ENCODE assay signal across 8 cellular contexts in genomic region chr15:100601158-100601557, GRCh38. TPM values are rescaled to one million over a fixed set of nuclear protein-coding genes. Genes with fewer than 3 reads are reported as not detected.
DNase-seq lines count a peak whose midpoint lies in the region; ATAC-seq and TF ChIP-seq lines count a peak whose summit lies in the region.

No MANE protein-coding gene starts in this region.

- peak overlapping the region; percentile 51 to 85 (median 75) for H3K27ac ChIP-seq in BLaER1 treated with 17β-estradiol and CSF1 and Interleukin-3, amounts not matched to agents 10 nM and 100 nM
- peak overlapping the region in 7 of 8 donors; percentile 74 to 96 (median 91) for H3K27ac ChIP-seq in spleen

- H3K4me3 ChIP-seq in BLaER1 treated with 17β-estradiol and CSF1 and Interleukin-3, amounts not matched to agents 10 nM and 100 nM, result peak overlapping the region; percentile 74 to 95 (median 84)
- H3K4me3 ChIP-seq in spleen, result peak overlapping the region; percentile 76 to 96 (median 90)

- H3K4me1 ChIP-seq in BLaER1 treated with 17β-estradiol and CSF1 and Interleukin-3, amounts not matched to agents 10 nM and 100 nM, result peaks cover 35 to 64% (median 43%) of the 10 kb centered on the region in 10 experiments
- H3K4me1 ChIP-seq in spleen, result peaks cover 19 to 92% (median 65%) of the 10 kb centered on the region in 6 donors

- H3K4me2 ChIP-seq in BLaER1 treated with 17β-estradiol and CSF1 and Interleukin-3, amounts not matched to agents 10 nM and 100 nM, result peak overlapping the region; percentile 83 to 95 (median 92)

- H3K9me3 ChIP-seq in BLaER1 treated with 17β-estradiol and CSF1 and Interleukin-3, amounts not matched to agents 10 nM and 100 nM (replicated peaks in 1 of 11), result no peaks in the 10 kb centered on the region
- no peaks in the 10 kb centered on the region for H3K9me3 ChIP-seq in spleen

- TF ChIP-seq POLR2A in spleen (IDR thresholded peaks at IDR 0.05), result no peak

- TF ChIP-seq CTCF in spleen (IDR thresholded peaks at IDR 0.05 in 8 of 11, conservative IDR thresholded peaks at IDR 0.05 in 3 of 11), result no peak

- peaks cover 0 to 13% (median 4%) of the 10 kb centered on the region in 11 experiments; a peak in 8 of 22 replicates for H4K20me1 ChIP-seq in BLaER1 treated with 17β-estradiol and CSF1 and Interleukin-3, amounts not matched to agents 10 nM and 100 nM

- peaks cover 4 to 22% (median 15%) of the 10 kb centered on the region in 11 experiments; a peak in 18 of 22 replicates for H3K36me3 ChIP-seq in BLaER1 treated with 17β-estradiol and CSF1 and Interleukin-3, amounts not matched to agents 10 nM and 100 nM
- peaks cover 0 to 17% (median 0%) of the 10 kb centered on the region in 6 donors for H3K36me3 ChIP-seq in spleen

- ATAC-seq in GM18907 (IDR thresholded peaks at IDR 0.05; ENCODE audit: unreplicated experiment), result no peak

- H3K9ac ChIP-seq in BLaER1 treated with 17β-estradiol and CSF1 and Interleukin-3, amounts not matched to agents 10 nM and 100 nM, result peak overlapping the region; percentile 77 to 90 (median 84)

- 1% methylated on average over 10 of the region's 10 CpGs for WGBS in spleen, 5 donors

- peak; percentile 31 for DNase-seq in KG1 (lab: John Stamatoyannopoulos, UW)
- peak; percentile 30 for DNase-seq in activated T-cell treated with anti-CD3 and anti-CD28 coated beads for 4 hours
- DNase-seq in foreskin melanocyte, result peak; percentile 57
- DNase-seq in spleen, result peak; percentile 77
- DNase-seq in mucosa of gallbladder (ENCODE audit: low spot score), result no peak
- DNase-seq in NCI-H2107 treated with DMSO at 0.1 percent for 48 hours (lab: John Stamatoyannopoulos, UW; ENCODE audit: unreplicated experiment), result no peak

- intact Hi-C loops in spleen (cut with DNase I; ENCODE audit: low total_unique reads), result no loop called here

- no peaks in the 10 kb centered on the region for H3K27me3 ChIP-seq in BLaER1 treated with 17β-estradiol and CSF1 and Interleukin-3, amounts not matched to agents 10 nM and 100 nM
- no peaks in the 10 kb centered on the region for H3K27me3 ChIP-seq in spleen (replicated peaks in 1 of 7)

RNA-seq across cellular contexts. Expression of gene LINS1, which starts 0.8 kb away (rescaled TPM):
- total RNA-seq in spleen, result 10 to 100 TPM; 25.7 to 71.1 (median 30.6) TPM
- polyA plus RNA-seq in spleen, result 10 to 100 TPM in 1 of 3 donors, 1 to 10 TPM in 2; 7.7 to 14.5 (median 9.3) TPM
- 9.5 TPM for total RNA-seq in mucosa of gallbladder

RNA-seq across cellular contexts. Expression of gene ASB7, which starts 1.2 kb away (rescaled TPM):
- total RNA-seq in spleen, result 10 to 100 TPM; 15.6 to 27.1 (median 16.4) TPM
- polyA plus RNA-seq in spleen, result 1 to 10 TPM; 3.4 to 5.1 (median 4.0) TPM
- 13.4 TPM for total RNA-seq in mucosa of gallbladder

Comparison
In these comparisons a context has a peak if more than half of its experiments do, and no peak if none do; other contexts are left out.
1. DNase-seq: peak in KG1 (single experiment), activated T-cell treated with anti-CD3 and anti-CD28 coated beads for 4 hours (single experiment), foreskin melanocyte (single experiment) and spleen (single experiment); none in mucosa of gallbladder (single experiment) and NCI-H2107 treated with DMSO at 0.1 percent for 48 hours (single experiment).